Comparison of ENCODE assay signal across 10 cellular contexts in the genomic region with DNA sequence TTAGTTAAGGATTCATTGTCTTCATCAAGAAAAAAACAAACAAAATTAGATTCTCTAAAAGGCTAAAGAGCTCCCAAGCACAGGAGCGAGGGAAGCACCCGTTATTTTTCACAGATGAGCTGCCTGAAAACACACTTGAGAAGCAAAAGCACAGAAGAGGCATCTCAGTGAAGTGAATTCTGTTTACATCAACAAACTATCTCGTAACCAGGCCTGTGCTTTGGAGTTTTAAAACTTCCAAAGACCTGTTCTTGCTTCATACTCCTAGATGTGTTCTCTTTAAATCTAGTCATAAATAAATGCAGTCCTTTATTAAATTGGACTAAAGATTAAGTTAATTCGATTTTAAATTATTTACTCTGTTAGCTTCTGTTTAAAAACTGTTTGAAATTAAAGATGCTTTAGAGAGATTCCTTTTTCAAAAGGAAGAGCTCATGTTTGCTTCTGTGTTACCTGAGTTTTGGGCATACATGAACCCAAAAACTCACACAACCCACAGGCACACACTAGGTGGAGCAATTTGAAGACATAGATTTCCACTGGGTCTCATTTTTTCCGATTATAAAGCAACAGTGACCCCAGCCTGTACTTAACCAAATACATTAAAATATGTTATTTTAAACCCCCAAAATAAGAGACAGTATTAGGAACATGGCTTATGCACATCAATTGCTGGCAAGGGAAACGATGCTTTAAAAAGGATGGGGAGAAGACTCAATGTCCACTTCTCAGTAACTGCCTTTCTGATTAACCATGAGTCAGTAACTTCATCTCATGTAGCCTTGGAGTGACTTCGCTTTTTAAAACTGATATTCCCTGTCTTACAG.
A peak's percentile ranks its signal among the peaks of the same experiment; 100 is the strongest.
DNase-seq lines count a peak whose midpoint lies in the region; ATAC-seq and TF ChIP-seq lines count a peak whose summit lies in the region.
"Had no signal": no experiment of that assay in that cellular context is flagged by ENCODE, and none has a peak within 500 bp of the region (broad histone marks: within the 10 kb centered on the region; RNA-seq: fewer than 3 reads in every experiment).

No MANE protein-coding gene starts in this region.

- no peak for ATAC-seq in HG02571 (IDR thresholded peaks at IDR 0.05; ENCODE audit: unreplicated experiment)

- in situ Hi-C loops in astrocyte of the cerebellum (cut with HindIII; ENCODE audit: low sequenced_read_pairs): no loop called here

- peaks cover 47% of the 10 kb centered on the region for H3K36me3 Mint-ChIP-seq in nephron progenitor cell (ENCODE audit: low read depth)

- H3K27ac Mint-ChIP-seq in nephron progenitor cell: peak overlapping the region; percentile 69
- H3K27ac Mint-ChIP-seq: activated T-helper 1 cell treated with anti-CD3 and anti-CD28 coated beads, Interleukin-12 subunit alpha, Interleukin-12 subunit beta, Interleukin-2, Interleukin-4 antibody, amounts not matched to agents 30 ng/mL and 10 ng/mL and 1 ng/mL, durations not matched to agents 14 hours and 24 hours and 36 hours; immature natural killer cell had no signal

- DNase-seq in ELR (ENCODE audit: low read depth): peak; percentile 65
- no peak for DNase-seq in astrocyte of the cerebellum (ENCODE audit: low read depth)
- DNase-seq in nephron progenitor cell: no peak
- DNase-seq in lower leg skin (ENCODE audit: low spot score in 2 of 2): no peak
- no peak for DNase-seq in SKM-1 treated with dmso at 0.1 percent for 144 hours (lab: John Stamatoyannopoulos, UW; ENCODE audit: unreplicated experiment)
- DNase-seq: immature natural killer cell; stimulated activated CD4-positive, alpha-beta T cell treated with anti-CD3 and anti-CD28 coated beads, Interleukin-4, amount 100 ng/mL, for 4 hours had no signal

- TF ChIP-seq CTCF in LNCAP (IDR thresholded peaks at IDR 0.05) (peak; percentile 60), astrocyte of the cerebellum (IDR thresholded peaks at IDR 0.05; ENCODE audit: low read depth, low read length, missing control alignments) (peak; percentile 48), nephron progenitor cell (IDR thresholded peaks at IDR 0.05) (no peak), lower leg skin (IDR thresholded peaks at IDR 0.05) (no peak)

- intact Hi-C loops in lower leg skin (cut with DNase I; ENCODE audit: low total_unique reads): no loop called here

- H3K9me3 Mint-ChIP-seq in nephron progenitor cell: peaks cover 3% of the 10 kb centered on the region
- H3K9me3 Mint-ChIP-seq: activated T-helper 1 cell treated with anti-CD3 and anti-CD28 coated beads, Interleukin-12 subunit alpha, Interleukin-12 subunit beta, Interleukin-2, Interleukin-4 antibody, amounts not matched to agents 30 ng/mL and 10 ng/mL and 1 ng/mL, durations not matched to agents 14 hours and 24 hours and 36 hours had no signal

- WGBS in lower leg skin, 2 donors: 71 to 89% methylated on average over 7 of the region's 7 CpGs

- no peak overlapping the region for H3K4me3 ChIP-seq in astrocyte of the cerebellum (ENCODE audit: low read depth, low read length)
- H3K4me3 ChIP-seq in lower leg skin (ENCODE audit: low read depth, poor library complexity, severe bottlenecking): no peak overlapping the region

- no peak for TF ChIP-seq POLR2A in lower leg skin (IDR thresholded peaks at IDR 0.05)

- no peak overlapping the region for H3K4me3 Mint-ChIP-seq in nephron progenitor cell
- H3K4me3 Mint-ChIP-seq: activated T-helper 1 cell treated with anti-CD3 and anti-CD28 coated beads, Interleukin-12 subunit alpha, Interleukin-12 subunit beta, Interleukin-2, Interleukin-4 antibody, amounts not matched to agents 30 ng/mL and 10 ng/mL and 1 ng/mL, durations not matched to agents 14 hours and 24 hours and 36 hours; immature natural killer cell had no signal

- H3K27me3 Mint-ChIP-seq in nephron progenitor cell (ENCODE audit: low read depth, poor library complexity): no peaks in the 10 kb centered on the region

- H3K4me1 Mint-ChIP-seq in nephron progenitor cell: peaks cover 81% of the 10 kb centered on the region
- H3K4me1 Mint-ChIP-seq: immature natural killer cell had no signal

Comparison
In these comparisons a context has a peak if more than half of its experiments do, and no peak if none do; other contexts are left out.
1. CTCF ChIP-seq: peak in LNCAP (single experiment) and astrocyte of the cerebellum (single experiment); none in nephron progenitor cell (single experiment) and lower leg skin (0 of 3).